8 cellular contexts compared by ENCODE assay signal in the genomic region with DNA sequence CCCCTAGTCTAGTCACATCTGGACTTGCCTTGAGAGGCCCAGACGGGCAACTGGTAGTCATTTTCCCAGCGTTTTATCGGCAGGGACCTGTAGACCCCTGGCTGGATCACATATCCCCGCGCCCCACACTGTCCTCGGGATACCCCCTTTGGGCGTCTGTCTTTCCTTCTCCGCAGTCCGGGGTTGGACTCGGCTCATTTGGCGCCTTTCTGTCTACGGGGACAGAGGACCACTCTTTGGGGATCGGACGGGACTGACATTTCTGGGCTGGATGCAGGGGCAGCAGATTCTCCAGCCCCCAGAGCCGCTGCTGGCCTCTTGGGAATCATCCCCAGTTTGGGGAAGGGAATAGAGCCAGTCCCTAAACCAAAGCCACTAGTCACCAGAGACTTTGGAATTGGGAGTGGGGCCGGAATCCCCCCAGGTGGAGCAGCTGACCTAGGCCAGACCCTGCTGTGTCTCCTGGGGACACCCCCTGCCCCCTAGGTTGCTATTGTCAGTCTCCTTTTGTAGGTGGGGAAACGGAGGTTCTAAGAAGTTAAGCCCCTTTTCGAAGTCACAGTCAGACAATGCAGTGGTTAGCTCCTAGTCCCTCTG. TPM values are rescaled to one million over a fixed set of nuclear protein-coding genes. Genes with fewer than 3 reads are reported as not detected.
DNase-seq lines count a peak whose midpoint lies in the region; ATAC-seq, FAIRE-seq and TF ChIP-seq lines count a peak whose summit lies in the region.

No MANE protein-coding gene starts in this region.

- no peak overlapping the region for H3K14ac ChIP-seq in H1 (ENCODE audit: insufficient read length)

- no peaks in the 10 kb centered on the region for H3K9me3 ChIP-seq in MM.1S (replicated peaks; ENCODE audit: insufficient read depth, low read length)
- H3K9me3 ChIP-seq in H1 (ENCODE audit: insufficient read depth in 2 of 2, low read depth in 1 of 2, low read length in 1 of 2), result no peaks in the 10 kb centered on the region

- H4K20me1 ChIP-seq in MM.1S (ENCODE audit: insufficient read depth, low read length) (no peaks in the 10 kb centered on the region), H1 (replicated peaks in 1 of 2; ENCODE audit: control insufficient read depth in 1 of 2, insufficient read depth in 2 of 2, low read length in 2 of 2) (no peaks in the 10 kb centered on the region)

- no peak overlapping the region for H2BK15ac ChIP-seq in H1 (ENCODE audit: low read length)

- peak overlapping the region; percentile 77 for H2AFZ ChIP-seq in MM.1S (ENCODE audit: low read length)
- peak overlapping the region; percentile 51 for H2AFZ ChIP-seq in H1 (ENCODE audit: low read length)

- H3K36me3 Mint-ChIP-seq in nephron progenitor cell (ENCODE audit: low read depth), result peaks cover 9% of the 10 kb centered on the region

- POLR2A ChIA-PET in H1 (lab: Charles Lee; ENCODE audit: partially characterized antibody), result interaction anchor here (1.0 to 1.6 kb wide), 4 partner anchors 9 to 15 kb away, joined by 3 to 7 read pairs (median 4); no protein-coding TSS in a partner anchor

- H3K56ac ChIP-seq in H1 (replicated peaks; ENCODE audit: insufficient read length, low read depth, low read length), result no peak overlapping the region

- H2BK5ac ChIP-seq in H1 (ENCODE audit: low read depth, low read length), result no peak overlapping the region

- H3K4me2 ChIP-seq in MM.1S (ENCODE audit: low read depth, low read length), result peak overlapping the region; percentile 90
- H3K4me2 ChIP-seq in H1 (ENCODE audit: insufficient read depth in 1 of 2, low read depth in 2 of 2, low read length in 2 of 2), result peak overlapping the region; percentile 66 to 95

- H2BK12ac ChIP-seq in H1 (ENCODE audit: low read depth, low read length), result no peak overlapping the region

- H3K4me3 Mint-ChIP-seq in nephron progenitor cell, result peak overlapping the region; percentile 87

- H3K4ac ChIP-seq in H1 (replicated peaks; ENCODE audit: insufficient read length, low read depth, low read length), result no peak overlapping the region

- no peak overlapping the region; the same call in 1 of the 2 replicates for H3K18ac ChIP-seq in H1 (ENCODE audit: extremely low read depth, low read length)

- H3K9ac ChIP-seq in MM.1S (ENCODE audit: low read length) (peak overlapping the region; percentile 84), H1 (replicated peaks in 1 of 4; ENCODE audit: extremely low read depth in 1 of 4, low read depth in 3 of 4, low read length in 3 of 4) (no peak overlapping the region)

- TF ChIP-seq CTCF in MM.1S (IDR thresholded peaks at IDR 0.05; ENCODE audit: low read length), result no peak
- TF ChIP-seq CTCF in H1 (IDR thresholded peaks at IDR 0.05; ENCODE audit: control extremely low read depth in 1 of 3, insufficient read depth in 1 of 3, low read depth in 1 of 3, low read length in 3 of 3), result no peak
- TF ChIP-seq CTCF in nephron progenitor cell (IDR thresholded peaks at IDR 0.05), result no peak

- no peak for ATAC-seq in GM18870 (IDR thresholded peaks at IDR 0.05; ENCODE audit: unreplicated experiment)

- H3K4me3 ChIP-seq in MM.1S (ENCODE audit: low read length), result peak overlapping the region; percentile 68
- H3K4me3 ChIP-seq in H1 (ENCODE audit: extremely low read depth in 1 of 4, insufficient read depth in 2 of 4, low read depth in 3 of 4, low read length in 4 of 4), result peak overlapping the region; percentile 42 to 76 (median 70)

- peaks cover 24% of the 10 kb centered on the region for H3K27me3 Mint-ChIP-seq in nephron progenitor cell (ENCODE audit: low read depth, poor library complexity)

- H3K36me3 ChIP-seq in MM.1S (replicated peaks; ENCODE audit: insufficient read depth, low read length), result no peaks in the 10 kb centered on the region
- H3K36me3 ChIP-seq in H1 (ENCODE audit: control insufficient read depth in 2 of 4, insufficient read depth in 4 of 4, low read length in 3 of 4), result no peaks in the 10 kb centered on the region

- no peak overlapping the region for H2BK20ac ChIP-seq in H1 (ENCODE audit: low read length)

- no peak for TF ChIP-seq RAD21 in H1 (IDR thresholded peaks at IDR 0.05 in 1 of 2, conservative IDR thresholded peaks at IDR 0.05 in 1 of 2; ENCODE audit: low read depth in 2 of 2, low read length in 2 of 2)

- no peak for TF ChIP-seq EP300 in H1 (IDR thresholded peaks at IDR 0.05; ENCODE audit: borderline replicate concordance in 1 of 2, low read depth in 2 of 2, low read length in 2 of 2)

- TF ChIP-seq POLR2A in GM12891 (IDR thresholded peaks at IDR 0.05; ENCODE audit: low read depth, low read length) (no peak), H1 (IDR thresholded peaks at IDR 0.05; ENCODE audit: control extremely low read depth in 1 of 2, low read depth in 2 of 2, low read length in 2 of 2) (no peak)

- H3K27ac ChIP-seq in MM.1S (ENCODE audit: low read length), result no peak overlapping the region
- no peak overlapping the region for H3K27ac ChIP-seq in H1 (ENCODE audit: low read depth, low read length)

- no peaks in the 10 kb centered on the region for H3K9me2 ChIP-seq in MM.1S (replicated peaks; ENCODE audit: insufficient read depth, low read length)

- FAIRE-seq in GM12891 (lab: Jason Lieb, UNC), result peak; percentile 9
- FAIRE-seq in H1 (lab: Jason Lieb, UNC), result no peak
- FAIRE-seq in RCC 7860 (lab: Jason Lieb, UNC), result no peak

- H3K4me1 ChIP-seq in MM.1S (ENCODE audit: low read length) (peaks cover 24% of the 10 kb centered on the region), H1 (replicated peaks in 1 of 4; ENCODE audit: control insufficient read depth in 3 of 4, insufficient read depth in 4 of 4, low read length in 3 of 4) (peaks cover 0 to 3% (median 1%) of the 10 kb centered on the region in 4 experiments; a peak in 1 of 7 replicates)

- peaks cover 7% of the 10 kb centered on the region for H3F3A ChIP-seq in MM.1S (ENCODE audit: insufficient read depth, low read length)

- no peak overlapping the region for H4K5ac ChIP-seq in H1 (ENCODE audit: insufficient read length, low read depth, low read length)

- peaks cover 6% of the 10 kb centered on the region for H3K9me3 Mint-ChIP-seq in nephron progenitor cell

- peaks cover 51% of the 10 kb centered on the region for H3K79me2 ChIP-seq in MM.1S (ENCODE audit: low read length)
- no peaks in the 10 kb centered on the region for H3K79me2 ChIP-seq in H1 (ENCODE audit: control insufficient read depth in 1 of 2, insufficient read depth in 2 of 2, low read length in 2 of 2)

- 15% methylated on average over 18 of the region's 18 CpGs; no CpG with 5 or more reads in 1 of the 2 experiments for WGBS in H1 (ENCODE audit: extremely low coverage in 1 of 2, insufficient coverage in 1 of 2, insufficient read length in 1 of 2, insufficient replicate concordance in 2 of 2, low coverage in 1 of 2, low lambda C conversion rate in 2 of 2, missing lambda C conversion rate in 1 of 2), 2 experiments

- no peak for DNase-seq in GM12891 (ENCODE audit: insufficient read length, low spot score)
- DNase-seq in MM.1S, result no peak
- DNase-seq in H1 (ENCODE audit: low read depth in 1 of 2, low spot score in 2 of 2), result no peak
- no peak for DNase-seq in nephron progenitor cell
- DNase-seq in HK-2 (ENCODE audit: unreplicated experiment), result no peak
- DNase-seq in activated CD4-positive, CD25-positive, alpha-beta regulatory T cell (lab: John Stamatoyannopoulos, UW), result no peak
- no peak for DNase-seq in RCC 7860 (ENCODE audit: low spot score)

- H3K27me3 ChIP-seq in MM.1S (replicated peaks; ENCODE audit: insufficient read depth, low read length) (no peaks in the 10 kb centered on the region), H1 (replicated peaks in 1 of 4; ENCODE audit: control insufficient read depth in 3 of 4, extremely low read depth in 1 of 4, insufficient read depth in 3 of 4, low read length in 3 of 4) (peaks cover 0 to 15% (median 13%) of the 10 kb centered on the region in 4 experiments; a peak in 6 of 7 replicates)

- H2BK120ac ChIP-seq in H1 (replicated peaks; ENCODE audit: low read depth, low read length), result no peak overlapping the region

- H4K8ac ChIP-seq in H1 (ENCODE audit: extremely low read depth, insufficient read depth, low read length), result no peak overlapping the region

- CTCF ChIA-PET in H1 (lab: Charles Lee; ENCODE audit: partially characterized antibody), result interaction anchor here (1.2 to 2.5 kb wide), 6 partner anchors 9 to 39 kb away, joined by 3 to 13 read pairs (median 4); no protein-coding TSS in a partner anchor

- no peaks in the 10 kb centered on the region for H3K79me1 ChIP-seq in H1 (ENCODE audit: low read depth, low read length)

- no peak overlapping the region for H2AK5ac ChIP-seq in H1 (ENCODE audit: low read depth, low read length)

- H4K91ac ChIP-seq in H1 (replicated peaks; ENCODE audit: insufficient read length, low read length), result no peak overlapping the region

- no peak overlapping the region for H3K23ac ChIP-seq in H1 (ENCODE audit: insufficient read length)

- no peak overlapping the region for H3K27ac Mint-ChIP-seq in nephron progenitor cell

- peaks cover 25% of the 10 kb centered on the region for H3K4me1 Mint-ChIP-seq in nephron progenitor cell

- H3K23me2 ChIP-seq in H1 (ENCODE audit: low read depth, low read length), result peaks cover 7% of the 10 kb centered on the region; the same call in 1 of the 2 replicates

TF ChIP-seq in GM12891, 5 proteins besides CTCF, POLR2A, EP300 and RAD21:
- TF ChIP-seq POU2F2 (IDR thresholded peaks at IDR 0.05; ENCODE audit: low read depth, low read length) (no peak), PAX5 (IDR thresholded peaks at IDR 0.05; ENCODE audit: insufficient read depth, low read length, severe bottlenecking) (no peak), TAF1 (IDR thresholded peaks at IDR 0.05; ENCODE audit: low read depth, low read length) (no peak), POLR2AphosphoS5 (IDR thresholded peaks at IDR 0.05; ENCODE audit: low read depth, low read length) (no peak), SPI1 (IDR thresholded peaks at IDR 0.05; ENCODE audit: low read depth, low read length) (no peak)
TF ChIP-seq in GM12891: peak in this region for 0.

TF ChIP-seq in H1, 55 proteins besides CTCF, POLR2A, EP300 and RAD21:
- TF ChIP-seq SP1 (IDR thresholded peaks at IDR 0.05; ENCODE audit: low read depth, low read length), result no peak
- TF ChIP-seq ZNF274 (IDR thresholded peaks at IDR 0.05; ENCODE audit: borderline replicate concordance, extremely low read depth, low read length), result no peak
- TF ChIP-seq SUZ12 (IDR thresholded peaks at IDR 0.05; ENCODE audit: low read length), result peak; percentile 38; the same call in 1 of the 2 replicates
- peak; percentile 82 for TF ChIP-seq SAP30 (IDR thresholded peaks at IDR 0.05; ENCODE audit: insufficient read depth, insufficient replicate concordance, low read length)

RNA-seq across cellular contexts. Expression of gene FAM110A, which starts 0.7 kb away (rescaled TPM):
- 4.0 TPM for polyA plus RNA-seq in GM12891 (2012; ENCODE audit: low read depth, missing spikeins)
- 10.9 and 13.1 TPM in 2 replicates for total RNA-seq in H1 (2021; fragmentation: NEBNext Ultra II Directional; extraction: Animal tissue kit (Norgen Biotek cat#: 25700))
- 10.1 and 18.5 TPM in 2 replicates for polyA plus RNA-seq in H1 (2011; rRNA removed)
- polyA plus RNA-seq in H1 (2011; cell fraction: cytosol; rRNA removed), result 9.7 TPM
- 15.1 TPM for polyA plus RNA-seq in H1 (2011; cell fraction: nucleus; rRNA removed)
- polyA plus RNA-seq in H1 (2012, experiment 1 of 2), result 4.4 to 8.9 TPM (median 8.4 TPM) in 4 replicates
- polyA plus RNA-seq in H1 (2012, experiment 2 of 2), result 9.9 TPM
- polyA plus RNA-seq in H1 (2013, experiment 1 of 2), result 10.3 TPM
- polyA plus RNA-seq in H1 (2013, experiment 2 of 2), result 10.5 TPM
- 1.7 and 3.0 TPM in 2 replicates for polyA minus RNA-seq in H1 (2011; rRNA and poly(A)+ RNA removed)
- 3.0 TPM for polyA minus RNA-seq in H1 (2011; cell fraction: cytosol; rRNA and poly(A)+ RNA removed)
- polyA minus RNA-seq in H1 (2011; cell fraction: nucleus; rRNA and poly(A)+ RNA removed), result 7.3 TPM
